In the genomic region with DNA sequence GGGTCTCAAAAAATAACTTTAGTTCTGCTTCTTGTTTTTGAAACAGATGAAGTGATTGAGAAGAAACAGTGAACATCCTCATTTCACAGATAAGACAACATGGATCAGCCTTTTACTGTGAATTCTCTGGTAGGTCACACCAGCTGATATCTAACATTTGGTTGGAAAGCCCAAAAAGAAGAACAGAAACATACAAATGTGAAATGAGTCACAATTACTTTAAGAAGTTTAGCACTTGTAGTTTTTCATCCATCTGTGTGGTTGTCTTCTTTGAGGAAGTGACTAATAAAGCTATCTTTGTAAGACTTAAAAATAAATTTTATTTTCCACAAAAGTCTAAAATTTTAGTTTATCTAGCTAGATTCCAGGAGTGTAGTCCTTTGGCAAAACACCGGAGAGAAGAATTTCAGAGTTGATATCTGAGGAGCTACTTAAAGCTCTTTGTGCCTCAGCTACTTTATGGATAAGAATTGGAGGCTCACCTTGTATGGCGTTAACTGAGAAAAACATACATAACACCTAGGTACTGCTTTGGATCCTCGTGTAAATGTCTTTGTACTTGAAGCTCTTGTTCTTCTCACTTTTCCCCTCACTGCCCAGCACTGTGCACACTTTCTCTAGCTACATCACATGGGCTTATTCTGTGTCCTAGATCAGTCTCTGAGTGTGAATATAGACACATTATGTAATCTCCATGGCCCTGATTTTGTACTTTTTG, we compare ENCODE assay signal across 9 cellular contexts. TPM values are rescaled to one million over a fixed set of nuclear protein-coding genes. Genes with fewer than 3 reads are reported as not detected.
DNase-seq lines count a peak whose midpoint lies in the region; ATAC-seq and TF ChIP-seq lines count a peak whose summit lies in the region.
"Had no signal": no experiment of that assay in that cellular context is flagged by ENCODE, and none has a peak within 500 bp of the region (broad histone marks: within the 10 kb centered on the region; RNA-seq: fewer than 3 reads in every experiment).

No MANE protein-coding gene starts in this region.

- no peaks in the 10 kb centered on the region for H3K9me3 Mint-ChIP-seq in HFFc6

- H3K36me3 Mint-ChIP-seq in HFFc6 (ENCODE audit: low read depth): peaks cover 53% of the 10 kb centered on the region

- no peak for TF ChIP-seq CTCF in HFFc6 (IDR thresholded peaks at IDR 0.05)

- peak; percentile 90 for ATAC-seq in GM18517 (IDR thresholded peaks at IDR 0.05; ENCODE audit: unreplicated experiment)
- ATAC-seq: K562 had no signal

- H3K4me1 Mint-ChIP-seq in HFFc6 (ENCODE audit: low read depth): peaks cover 61% of the 10 kb centered on the region

- peak overlapping the region; percentile 29; the same call in 1 of the 2 replicates for H3K4me3 Mint-ChIP-seq in HFFc6

- DNase-seq in HFFc6 (peak; percentile 43), NAMALWA (ENCODE audit: low spot score) (peak; percentile 71), globus pallidus (ENCODE audit: low spot score) (peak; percentile 59), NCI-H446 treated with DMSO at 0.1 percent for 48 hours (lab: John Stamatoyannopoulos, UW) (no peak), HT-29 (ENCODE audit: low spot score) (no peak), NCI-H146 treated with DMSO at 0.1 percent for 48 hours (lab: John Stamatoyannopoulos, UW; ENCODE audit: unreplicated experiment) (no peak)
- DNase-seq in activated CD4-positive, alpha-beta T cell treated with anti-CD3 and anti-CD28 coated beads, Interleukin-2, amount 50 U/mL, for 48 hours: no peak

- H3K27ac Mint-ChIP-seq in HFFc6: peak overlapping the region; percentile 78

- H3K27me3 Mint-ChIP-seq in HFFc6 (ENCODE audit: insufficient read depth): no peaks in the 10 kb centered on the region; the same call in 1 of the 2 replicates

RNA-seq across cellular contexts. Expression of gene STAMBPL1, which starts 21.7 kb away (rescaled TPM):
- 10 to 100 TPM; 28.8 to 44.9 (median 40.6) TPM for total RNA-seq in HFFc6 (2021; fragmentation: NEBNext Ultra II Directional; extraction: Animal tissue kit (Norgen Biotek cat#: 25700))
- 61.2 and 79.2 TPM in 2 replicates for total RNA-seq in HT-29 (2014; rRNA removed; shearing (Covaris generic))

RNA-seq across cellular contexts. Expression of gene ANKRD22, which starts 50.1 kb away (rescaled TPM):
- total RNA-seq in HFFc6 (2021; fragmentation: NEBNext Ultra II Directional; extraction: Animal tissue kit (Norgen Biotek cat#: 25700)): not detected
- 6.2 and 7.2 TPM in 2 replicates for total RNA-seq in HT-29 (2014; rRNA removed; shearing (Covaris generic))
- total RNA-seq: K562 had no signal

RNA-seq across cellular contexts. Expression of gene ACTA2, which starts 50.8 kb away (rescaled TPM):
- 100 to 1,000 TPM; 112 to 178 (median 164) TPM for total RNA-seq in HFFc6 (2021; fragmentation: NEBNext Ultra II Directional; extraction: Animal tissue kit (Norgen Biotek cat#: 25700))
- 0.31 and 1.4 TPM in 2 replicates for total RNA-seq in HT-29 (2014; rRNA removed; shearing (Covaris generic))

Comparison
In these comparisons a context has a peak if more than half of its experiments do, and no peak if none do; other contexts are left out.
1. DNase-seq: peak in HFFc6 (single experiment), NAMALWA (single experiment) and globus pallidus (single experiment); none in NCI-H446 treated with DMSO at 0.1 percent for 48 hours (single experiment), HT-29 (single experiment), NCI-H146 treated with DMSO at 0.1 percent for 48 hours (single experiment) and activated CD4-positive, alpha-beta T cell treated with anti-CD3 and anti-CD28 coated beads, Interleukin-2, amount 50 U/mL, for 48 hours (0 of 2).
2. RNA of gene ACTA2, which starts 50.8 kb away (total RNA-seq): 112 to 178 TPM in HFFc6; 0.31 to 1.4 TPM in HT-29; every median in the first group is over 10 times any median in the second.